In genomic region chrX:41027388-41027787, GRCh38 we compare ENCODE assay signal across 11 cellular contexts. TPM values are rescaled to one million over a fixed set of nuclear protein-coding genes. Genes with fewer than 3 reads are reported as not detected.
A peak's percentile ranks its signal among the peaks of the same experiment; 100 is the strongest.
DNase-seq lines count a peak whose midpoint lies in the region; ATAC-seq and TF ChIP-seq lines count a peak whose summit lies in the region.
"Had no signal": no experiment of that assay in that cellular context is flagged by ENCODE, and none has a peak within 500 bp of the region (broad histone marks: within the 10 kb centered on the region; RNA-seq: fewer than 3 reads in every experiment).

No MANE protein-coding gene starts in this region.

- TF ChIP-seq POLR2A in body of pancreas (IDR thresholded peaks at IDR 0.05): no peak

- H3K4me1 ChIP-seq in HUES64 (ENCODE audit: insufficient read depth, low read length) (peaks cover 23% of the 10 kb centered on the region), body of pancreas (no peaks in the 10 kb centered on the region)

- DNase-seq in AG08395 (ENCODE audit: low spot score): peak; percentile 49
- DNase-seq in brain microvascular endothelial cell: peak; percentile 48
- DNase-seq in left colon: no peak
- no peak for DNase-seq in stimulated activated naive CD8-positive, alpha-beta T cell treated with anti-CD3 and anti-CD28 coated beads, Interleukin-15, Interleukin-2, amounts not matched to agents 100 U/mL and 50 U/mL, for 24 hours
- DNase-seq in SKM-1 (lab: John Stamatoyannopoulos, UW; ENCODE audit: unreplicated experiment): no peak
- no peak for DNase-seq in NCI-H2081 treated with DMSO at 0.1 percent for 48 hours (lab: John Stamatoyannopoulos, UW)
- no peak for DNase-seq in body of pancreas
- DNase-seq: aorta; CD8-positive, alpha-beta memory T cell; glutamatergic neuron had no signal

- intact Hi-C loops in left colon (cut with DNase I, micrococcal nuclease) (no loop called here), body of pancreas (cut with DNase I) (no loop called here)

- peak; percentile 25 for ATAC-seq in left colon
- ATAC-seq in stimulated activated naive CD8-positive, alpha-beta T cell treated with anti-CD3 and anti-CD28 coated beads, Interleukin-15, Interleukin-2, amounts not matched to agents 100 U/mL and 50 U/mL, for 24 hours: no peak
- no peak for ATAC-seq in body of pancreas

- H3K36me3 ChIP-seq in HUES64 (ENCODE audit: insufficient read depth, low read length) (no peaks in the 10 kb centered on the region), brain microvascular endothelial cell (replicated peaks) (no peaks in the 10 kb centered on the region), body of pancreas (replicated peaks in 1 of 2; ENCODE audit: insufficient read depth in 1 of 2, low read depth in 2 of 2) (no peaks in the 10 kb centered on the region)

- H3K4me3 ChIP-seq in HUES64 (ENCODE audit: low read length) (no peak overlapping the region), brain microvascular endothelial cell (ENCODE audit: low read depth, low read length) (no peak overlapping the region), body of pancreas (no peak overlapping the region)

- TF ChIP-seq CTCF in brain microvascular endothelial cell (IDR thresholded peaks at IDR 0.05; ENCODE audit: low read depth, low read length, missing control alignments) (no peak), body of pancreas (IDR thresholded peaks at IDR 0.05) (no peak)

- H3K9me3 ChIP-seq in HUES64 (ENCODE audit: insufficient read depth, low read depth, low read length) (no peaks in the 10 kb centered on the region), body of pancreas (no peaks in the 10 kb centered on the region)

- WGBS in HUES64: 31% methylated on average over 6 of the region's 8 CpGs
- 49% methylated on average over 5 to 8 of the region's 8 CpGs for WGBS in body of pancreas, 2 donors

- in situ Hi-C loops in brain microvascular endothelial cell (cut with HindIII; ENCODE audit: low pct_ligation_motif_present, low sequenced_read_pairs): no loop called here

- H3K27me3 ChIP-seq in HUES64 (ENCODE audit: insufficient read depth, low read length) (no peaks in the 10 kb centered on the region), brain microvascular endothelial cell (replicated peaks) (no peaks in the 10 kb centered on the region), body of pancreas (no peaks in the 10 kb centered on the region)

- H3K27ac ChIP-seq in HUES64 (ENCODE audit: low read depth, low read length) (peak overlapping the region; percentile 99), brain microvascular endothelial cell (peak overlapping the region; percentile 86), body of pancreas (no peak overlapping the region)

- H3K9ac ChIP-seq in HUES64 (ENCODE audit: low read depth, low read length): peak overlapping the region; percentile 57; the same call in 1 of the 2 replicates

RNA-seq across cellular contexts. Expression of gene USP9X, which starts 57.9 kb away (rescaled TPM):
- polyA plus RNA-seq in HUES64 (2013, experiment 1 of 2): 61.6 TPM
- polyA plus RNA-seq in HUES64 (2013, experiment 2 of 2): 71.3 TPM
- total RNA-seq in left colon (10 to 100 TPM; 72.0 to 85.0 TPM), body of pancreas (10 to 100 TPM; 51.1 to 58.4 TPM)

Comparison
In these comparisons a context has a peak if more than half of its experiments do, and no peak if none do; other contexts are left out.
1. DNase-seq: peak in AG08395 (single experiment) and brain microvascular endothelial cell (single experiment); none in left colon (0 of 2), stimulated activated naive CD8-positive, alpha-beta T cell treated with anti-CD3 and anti-CD28 coated beads, Interleukin-15, Interleukin-2, amounts not matched to agents 100 U/mL and 50 U/mL, for 24 hours (single experiment), SKM-1 (single experiment), NCI-H2081 treated with DMSO at 0.1 percent for 48 hours (single experiment) and body of pancreas (0 of 4).
2. H3K27ac ChIP-seq: peak in HUES64 (single experiment) and brain microvascular endothelial cell (single experiment); none in body of pancreas (0 of 4).